Comparison of ENCODE assay signal across 28 cellular contexts in the genomic region with DNA sequence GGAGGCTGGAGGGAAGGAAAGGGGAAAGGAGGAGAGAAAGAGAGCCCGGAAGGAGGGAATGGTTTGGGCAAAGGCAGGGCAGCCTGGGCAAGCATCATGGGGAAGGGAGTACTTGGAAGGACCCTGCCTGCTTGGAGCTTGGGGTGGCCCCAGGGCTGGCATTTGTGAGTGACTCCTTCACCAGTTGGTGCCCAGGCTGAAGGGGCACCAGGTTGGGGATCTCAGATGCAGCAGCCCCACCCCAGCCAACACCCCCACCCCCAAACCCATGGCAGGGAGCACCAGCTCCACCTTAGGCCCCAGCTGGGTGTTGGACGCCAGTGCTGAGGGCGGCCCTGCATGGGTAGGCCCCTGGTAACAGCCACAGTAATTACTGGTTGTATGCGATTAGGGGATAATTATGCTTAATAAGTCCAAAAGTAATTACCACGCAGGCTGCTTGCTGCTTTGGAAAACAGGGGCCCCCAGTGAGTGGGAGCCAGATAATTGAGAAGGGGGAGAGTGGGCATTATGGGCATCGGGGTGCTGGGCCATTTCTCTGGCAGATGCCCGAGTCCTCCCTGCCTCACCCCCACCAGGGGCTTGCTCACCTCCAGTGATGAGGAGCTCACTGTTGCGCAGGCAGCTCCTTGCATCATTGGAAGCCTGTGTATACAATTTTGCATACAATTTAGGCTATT.
DNase-seq lines count a peak whose midpoint lies in the region; ATAC-seq and TF ChIP-seq lines count a peak whose summit lies in the region.
"Had no signal": no experiment of that assay in that cellular context is flagged by ENCODE, and none has a peak within 500 bp of the region (broad histone marks: within the 10 kb centered on the region; RNA-seq: fewer than 3 reads in every experiment).

No MANE protein-coding gene starts in this region.

- no peak for TF ChIP-seq CTCF in spleen (IDR thresholded peaks at IDR 0.05 in 8 of 11, conservative IDR thresholded peaks at IDR 0.05 in 3 of 11)
- no peak for TF ChIP-seq CTCF in omental fat pad (IDR thresholded peaks at IDR 0.05)

- H3K27me3 Mint-ChIP-seq in T-helper 2 cell treated with Interferon-gamma antibody and Interleukin-4, amounts not matched to agents 5 μg/mL and 100 μg/mL, for 36 hours (ENCODE audit: low read depth), result peaks cover 45% of the 10 kb centered on the region

- no peaks in the 10 kb centered on the region for H3K36me3 ChIP-seq in spleen
- H3K36me3 ChIP-seq: BE2C, SJCRH30 had no signal

- intact Hi-C loops in spleen (cut with DNase I; ENCODE audit: low total_unique reads), result no loop called here

- no peak overlapping the region for H3K4me3 ChIP-seq in spleen
- H3K4me3 ChIP-seq: GM23338, K562, PC-9, SJCRH30 had no signal

- no peaks in the 10 kb centered on the region for H3K9me3 Mint-ChIP-seq in T-helper 2 cell treated with Interferon-gamma antibody and Interleukin-4, amounts not matched to agents 5 μg/mL and 100 μg/mL, for 36 hours
- H3K9me3 Mint-ChIP-seq: GM23338, H9, HFFc6 had no signal

- no peaks in the 10 kb centered on the region for H3K36me3 Mint-ChIP-seq in T-helper 2 cell treated with Interferon-gamma antibody and Interleukin-4, amounts not matched to agents 5 μg/mL and 100 μg/mL, for 36 hours (ENCODE audit: low read depth)
- H3K36me3 Mint-ChIP-seq: CD14-positive monocyte; CD8-positive, alpha-beta memory T cell had no signal

- no peak overlapping the region for H3K27ac Mint-ChIP-seq in T-helper 2 cell treated with Interferon-gamma antibody and Interleukin-4, amounts not matched to agents 5 μg/mL and 100 μg/mL, for 36 hours
- H3K27ac Mint-ChIP-seq: CD14-positive monocyte; CD8-positive, alpha-beta memory T cell; GM23338; H9; HFFc6 had no signal

- DNase-seq in NCI-H146 (lab: John Stamatoyannopoulos, UW) (peak; percentile 26), NCI-H146 treated with DMSO at 0.1 percent for 48 hours (lab: John Stamatoyannopoulos, UW; ENCODE audit: unreplicated experiment) (no peak), NCI-H1105 (lab: John Stamatoyannopoulos, UW) (peak; percentile 82), NCI-H82 treated with DMSO at 0.1 percent for 48 hours (lab: John Stamatoyannopoulos, UW; ENCODE audit: unreplicated experiment) (peak; percentile 16), spleen (peak; percentile 23), omental fat pad (ENCODE audit: low spot score) (no peak)
- no peak for DNase-seq in T-helper 2 cell treated with Interferon-gamma antibody and Interleukin-4, amounts not matched to agents 5 μg/mL and 100 μg/mL, for 36 hours (ENCODE audit: low spot score)
- DNase-seq: 8988T; ACHN; BE2C; Calu3; CD8-positive, alpha-beta memory T cell; DMS53; H9; HFFc6; Kasumi-1; NCI-H1092 treated with DMSO at 0.1 percent for 48 hours; NCI-H1930; NCI-H2107; NCI-H524; NK-92 treated with Interleukin-12 subunit alpha and Interleukin-12 subunit beta, amount 100 ng/mL, for 24 hours; PC-9; SJCRH30 had no signal

- H3K27ac ChIP-seq in spleen, result no peak overlapping the region
- H3K27ac ChIP-seq: PC-9, SJCRH30 had no signal

- no peak for ATAC-seq in omental fat pad (ENCODE audit: low FRiP score)
- ATAC-seq: GM23338, K562, Right ventricle myocardium inferior, SK-N-SH treated with all-trans-retinoic acid at 6 μM for 48 hours had no signal

- H3K4me1 ChIP-seq in spleen, result peaks cover 0 to 17% (median 7%) of the 10 kb centered on the region in 6 donors

- peaks cover 3 to 92% (median 43%) of the 10 kb centered on the region in 7 donors for H3K27me3 ChIP-seq in spleen (replicated peaks in 1 of 7)

- no peaks in the 10 kb centered on the region for H3K9me3 ChIP-seq in spleen
- H3K9me3 ChIP-seq: BE2C, SJCRH30 had no signal

- no peak for TF ChIP-seq POLR2A in spleen (IDR thresholded peaks at IDR 0.05)

- H3K4me1 Mint-ChIP-seq in T-helper 2 cell treated with Interferon-gamma antibody and Interleukin-4, amounts not matched to agents 5 μg/mL and 100 μg/mL, for 36 hours (ENCODE audit: low read depth), result no peaks in the 10 kb centered on the region
- H3K4me1 Mint-ChIP-seq: CD14-positive monocyte had no signal

- H3K4me3 Mint-ChIP-seq in T-helper 2 cell treated with Interferon-gamma antibody and Interleukin-4, amounts not matched to agents 5 μg/mL and 100 μg/mL, for 36 hours, result no peak overlapping the region
- H3K4me3 Mint-ChIP-seq: CD8-positive, alpha-beta memory T cell; GM23338; H9; HFFc6 had no signal

- 82 to 93% (median 86%) methylated on average over 6 to 8 of the region's 8 CpGs for WGBS in spleen, 5 donors

Comparison
In these comparisons a context has a peak if more than half of its experiments do, and no peak if none do; other contexts are left out.
1. DNase-seq: peak in NCI-H146 (single experiment), NCI-H1105 (single experiment), NCI-H82 treated with DMSO at 0.1 percent for 48 hours (single experiment) and spleen (single experiment); none in NCI-H146 treated with DMSO at 0.1 percent for 48 hours (single experiment), T-helper 2 cell treated with Interferon-gamma antibody and Interleukin-4, amounts not matched to agents 5 μg/mL and 100 μg/mL, for 36 hours (single experiment) and omental fat pad (single experiment).